In the genomic region with DNA sequence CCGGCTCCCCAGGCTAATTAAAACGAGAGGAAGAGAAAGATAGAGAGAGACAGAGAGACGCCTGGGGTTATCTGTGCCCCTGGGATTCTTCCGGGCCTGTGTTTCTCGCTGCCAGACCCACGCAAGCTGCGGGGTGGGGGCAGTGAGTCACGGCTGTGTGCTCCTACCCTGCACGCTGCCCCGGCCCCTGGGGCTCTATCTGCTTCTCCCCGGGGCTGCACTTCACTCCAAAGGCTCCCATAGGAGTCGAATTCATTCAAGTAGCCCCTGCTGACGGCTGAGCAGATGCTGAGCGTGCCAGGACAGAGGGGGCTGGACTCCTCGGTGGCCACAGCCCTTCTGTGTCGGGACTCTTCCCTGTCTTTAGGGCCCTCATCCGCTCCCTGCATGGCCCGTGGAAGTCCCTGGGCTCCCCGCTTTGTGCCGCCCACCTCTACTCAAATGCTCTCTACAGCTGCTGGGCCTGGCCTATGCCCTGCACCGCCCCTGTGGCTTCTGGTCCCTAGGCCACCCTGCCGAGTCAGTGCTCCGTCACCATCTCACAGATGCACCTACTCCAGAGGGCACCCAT, we compare ENCODE assay signal across 11 cellular contexts. TPM values are rescaled to one million over a fixed set of nuclear protein-coding genes. Genes with fewer than 3 reads are reported as not detected.
DNase-seq lines count a peak whose midpoint lies in the region; ATAC-seq and TF ChIP-seq lines count a peak whose summit lies in the region.
"Had no signal": no experiment of that assay in that cellular context is flagged by ENCODE, and none has a peak within 500 bp of the region (broad histone marks: within the 10 kb centered on the region; RNA-seq: fewer than 3 reads in every experiment).

No MANE protein-coding gene starts in this region.

- H3K4me3 ChIP-seq in HUES64 (ENCODE audit: low read length) = no peak overlapping the region
- no peak overlapping the region for H3K4me3 ChIP-seq in smooth muscle cell
- H3K4me3 ChIP-seq: HAP-1, testis had no signal

- H3K9ac ChIP-seq in HUES64 (ENCODE audit: low read depth, low read length) (peak overlapping the region; percentile 24; the same call in 1 of the 2 replicates), smooth muscle cell (ENCODE audit: low read depth) (peak overlapping the region; percentile 88)

- H3K27ac ChIP-seq in HUES64 (ENCODE audit: low read depth, low read length) (no peak overlapping the region), smooth muscle cell (ENCODE audit: low read depth) (peak overlapping the region; percentile 97)
- H3K27ac ChIP-seq: HL-60, testis had no signal

- peaks cover 3% of the 10 kb centered on the region for H3K4me1 Mint-ChIP-seq in activated CD8-positive, alpha-beta T cell treated with anti-CD3 and anti-CD28 coated beads, Interleukin-2, amount 10 ng/mL, durations not matched to agents 7 days and 5 days (ENCODE audit: low read depth)

- H3F3A ChIP-seq in smooth muscle cell (ENCODE audit: low read depth) = peaks cover 7% of the 10 kb centered on the region

- no peak for DNase-seq in activated CD8-positive, alpha-beta T cell treated with anti-CD3 and anti-CD28 coated beads, Interleukin-2, amount 10 ng/mL, durations not matched to agents 7 days and 5 days
- DNase-seq in iris pigment epithelial cell (ENCODE audit: low read depth) (peak; percentile 54), smooth muscle cell (lab: John Stamatoyannopoulos, UW; ENCODE audit: unreplicated experiment) (peak; percentile 69), kidney glomerular epithelial cell (lab: John Stamatoyannopoulos, UW) (no peak), omental fat pad (ENCODE audit: low spot score) (no peak), glomerular visceral epithelial cell (ENCODE audit: extremely low spot score) (no peak)
- no peak for DNase-seq in activated T-cell treated with anti-CD3 and anti-CD28 coated beads, Interleukin-2, amount 50 U/mL, for 48 hours

- ATAC-seq in activated CD8-positive, alpha-beta T cell treated with anti-CD3 and anti-CD28 coated beads, Interleukin-2, amount 10 ng/mL, durations not matched to agents 7 days and 5 days = peak; percentile 21
- ATAC-seq in omental fat pad (ENCODE audit: low FRiP score) = no peak

- H3K36me3 ChIP-seq in HUES64 (ENCODE audit: insufficient read depth, low read length) (no peaks in the 10 kb centered on the region), smooth muscle cell (ENCODE audit: low read depth) (no peaks in the 10 kb centered on the region)
- H3K36me3 ChIP-seq: HAP-1 had no signal

- no peak overlapping the region for H2AFZ ChIP-seq in smooth muscle cell (ENCODE audit: low read depth)

- no peaks in the 10 kb centered on the region for H4K20me1 ChIP-seq in smooth muscle cell (ENCODE audit: low read depth)

- no peak for TF ChIP-seq CTCF in smooth muscle cell (IDR thresholded peaks at IDR 0.05; ENCODE audit: borderline replicate concordance, insufficient read depth, poor library complexity, severe bottlenecking)
- TF ChIP-seq CTCF in omental fat pad (IDR thresholded peaks at IDR 0.05) = no peak

- H3K27ac Mint-ChIP-seq in activated CD8-positive, alpha-beta T cell treated with anti-CD3 and anti-CD28 coated beads, Interleukin-2, amount 10 ng/mL, durations not matched to agents 7 days and 5 days = no peak overlapping the region

- H3K36me3 Mint-ChIP-seq in activated CD8-positive, alpha-beta T cell treated with anti-CD3 and anti-CD28 coated beads, Interleukin-2, amount 10 ng/mL, durations not matched to agents 7 days and 5 days (ENCODE audit: low read depth) = no peaks in the 10 kb centered on the region

- H3K27me3 ChIP-seq in HUES64 (ENCODE audit: insufficient read depth, low read length) = no peaks in the 10 kb centered on the region
- no peaks in the 10 kb centered on the region for H3K27me3 ChIP-seq in smooth muscle cell (ENCODE audit: low read depth)
- H3K27me3 ChIP-seq: testis had no signal

- no peak overlapping the region for H3K4me3 Mint-ChIP-seq in activated CD8-positive, alpha-beta T cell treated with anti-CD3 and anti-CD28 coated beads, Interleukin-2, amount 10 ng/mL, durations not matched to agents 7 days and 5 days

- CTCF ChIA-PET in activated CD8-positive, alpha-beta T cell treated with anti-CD3 and anti-CD28 coated beads, Interleukin-2, amount 10 ng/mL, durations not matched to agents 7 days and 5 days (lab: Charles Lee) = interaction anchor here (1.0 to 5.1 kb wide), 5 partner anchors 32 to 172 kb away, joined by 3 to 26 read pairs (median 3); no protein-coding TSS in a partner anchor

- no peaks in the 10 kb centered on the region for H3K79me2 ChIP-seq in smooth muscle cell (ENCODE audit: low read depth)

- no peaks in the 10 kb centered on the region for H3K27me3 Mint-ChIP-seq in activated CD8-positive, alpha-beta T cell treated with anti-CD3 and anti-CD28 coated beads, Interleukin-2, amount 10 ng/mL, durations not matched to agents 7 days and 5 days (ENCODE audit: low read depth)

- peak overlapping the region; percentile 76 for H3K4me2 ChIP-seq in smooth muscle cell

- H3K9me3 ChIP-seq in HUES64 (ENCODE audit: insufficient read depth, low read depth, low read length) = no peaks in the 10 kb centered on the region
- no peaks in the 10 kb centered on the region for H3K9me3 ChIP-seq in smooth muscle cell (replicated peaks; ENCODE audit: low read depth)
- H3K9me3 ChIP-seq: HAP-1, testis had no signal

- POLR2A ChIA-PET in activated CD8-positive, alpha-beta T cell treated with anti-CD3 and anti-CD28 coated beads, Interleukin-2, amount 10 ng/mL, durations not matched to agents 7 days and 5 days (lab: Charles Lee) = no interaction called here

- WGBS in HUES64 = 73% methylated on average over 23 of the region's 23 CpGs
- WGBS in smooth muscle cell (ENCODE audit: low lambda C conversion rate) = 15% methylated on average over 21 of the region's 23 CpGs

- no peaks in the 10 kb centered on the region for H3K9me3 Mint-ChIP-seq in activated CD8-positive, alpha-beta T cell treated with anti-CD3 and anti-CD28 coated beads, Interleukin-2, amount 10 ng/mL, durations not matched to agents 7 days and 5 days (ENCODE audit: insufficient read depth)

- H3K4me1 ChIP-seq in HUES64 (ENCODE audit: insufficient read depth, low read length) = peaks cover 8% of the 10 kb centered on the region; the same call in 1 of the 2 replicates
- no peaks in the 10 kb centered on the region for H3K4me1 ChIP-seq in smooth muscle cell (ENCODE audit: low read depth)
- H3K4me1 ChIP-seq: HAP-1 had no signal

RNA-seq across cellular contexts. Expression of a gene that starts 22.8 kb away (rescaled TPM):
- polyA plus RNA-seq in HUES64 (2013, experiment 1 of 2) = 3.5 TPM
- polyA plus RNA-seq in HUES64 (2013, experiment 2 of 2) = 5.8 TPM
- 1 to 10 TPM; 3.0 to 3.4 TPM for total RNA-seq in activated CD8-positive, alpha-beta T cell treated with anti-CD3 and anti-CD28 coated beads, Interleukin-2, amount 10 ng/mL, durations not matched to agents 7 days and 5 days
- 3.3 and 4.5 TPM in 2 replicates for total RNA-seq in smooth muscle cell
- polyA plus RNA-seq in smooth muscle cell = 10.1 and 11.8 TPM in 2 replicates
- 1 to 10 TPM in 3 of 4 donors, under 1 TPM in 1; 0.56 to 6.9 (median 1.8) TPM for total RNA-seq in omental fat pad

Comparison
In these comparisons a context has a peak if more than half of its experiments do, and no peak if none do; other contexts are left out.
1. DNase-seq: peak in iris pigment epithelial cell (single experiment) and smooth muscle cell (single experiment); none in activated CD8-positive, alpha-beta T cell treated with anti-CD3 and anti-CD28 coated beads, Interleukin-2, amount 10 ng/mL, durations not matched to agents 7 days and 5 days (single experiment), kidney glomerular epithelial cell (single experiment), activated T-cell treated with anti-CD3 and anti-CD28 coated beads, Interleukin-2, amount 50 U/mL, for 48 hours (0 of 2), omental fat pad (single experiment) and glomerular visceral epithelial cell (single experiment).